Comparison of ENCODE assay signal across 1 cellular context in the genomic region with DNA sequence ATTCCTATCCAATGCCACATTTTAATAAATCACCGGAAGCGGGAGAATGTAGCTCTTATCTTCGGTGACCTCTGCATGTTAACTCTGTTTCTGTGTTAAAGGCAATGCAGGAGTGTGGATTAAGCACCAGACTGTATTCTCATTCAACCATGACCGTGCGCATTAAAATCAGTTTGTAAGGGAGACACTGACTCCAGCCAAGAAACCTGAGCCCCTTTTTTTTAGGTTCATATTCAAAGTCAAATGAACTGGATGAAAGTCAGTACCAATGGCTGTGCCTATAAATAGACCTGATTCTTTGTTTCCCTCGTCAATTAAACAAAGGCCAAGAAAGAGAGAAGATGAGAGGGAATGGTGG.
TF ChIP-seq lines count a peak whose summit lies in the region.

No MANE protein-coding gene starts in this region.

TF ChIP-seq in GM23338, 12 proteins besides CTCF, POLR2A, EP300 and RAD21 (continued from another document):
- TF ChIP-seq, protein P1, sequence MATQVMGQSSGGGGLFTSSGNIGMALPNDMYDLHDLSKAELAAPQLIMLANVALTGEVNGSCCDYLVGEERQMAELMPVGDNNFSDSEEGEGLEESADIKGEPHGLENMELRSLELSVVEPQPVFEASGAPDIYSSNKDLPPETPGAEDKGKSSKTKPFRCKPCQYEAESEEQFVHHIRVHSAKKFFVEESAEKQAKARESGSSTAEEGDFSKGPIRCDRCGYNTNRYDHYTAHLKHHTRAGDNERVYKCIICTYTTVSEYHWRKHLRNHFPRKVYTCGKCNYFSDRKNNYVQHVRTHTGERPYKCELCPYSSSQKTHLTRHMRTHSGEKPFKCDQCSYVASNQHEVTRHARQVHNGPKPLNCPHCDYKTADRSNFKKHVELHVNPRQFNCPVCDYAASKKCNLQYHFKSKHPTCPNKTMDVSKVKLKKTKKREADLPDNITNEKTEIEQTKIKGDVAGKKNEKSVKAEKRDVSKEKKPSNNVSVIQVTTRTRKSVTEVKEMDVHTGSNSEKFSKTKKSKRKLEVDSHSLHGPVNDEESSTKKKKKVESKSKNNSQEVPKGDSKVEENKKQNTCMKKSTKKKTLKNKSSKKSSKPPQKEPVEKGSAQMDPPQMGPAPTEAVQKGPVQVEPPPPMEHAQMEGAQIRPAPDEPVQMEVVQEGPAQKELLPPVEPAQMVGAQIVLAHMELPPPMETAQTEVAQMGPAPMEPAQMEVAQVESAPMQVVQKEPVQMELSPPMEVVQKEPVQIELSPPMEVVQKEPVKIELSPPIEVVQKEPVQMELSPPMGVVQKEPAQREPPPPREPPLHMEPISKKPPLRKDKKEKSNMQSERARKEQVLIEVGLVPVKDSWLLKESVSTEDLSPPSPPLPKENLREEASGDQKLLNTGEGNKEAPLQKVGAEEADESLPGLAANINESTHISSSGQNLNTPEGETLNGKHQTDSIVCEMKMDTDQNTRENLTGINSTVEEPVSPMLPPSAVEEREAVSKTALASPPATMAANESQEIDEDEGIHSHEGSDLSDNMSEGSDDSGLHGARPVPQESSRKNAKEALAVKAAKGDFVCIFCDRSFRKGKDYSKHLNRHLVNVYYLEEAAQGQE (IDR thresholded peaks at IDR 0.05; ENCODE audit: unreplicated experiment): no peak
- TF ChIP-seq ZNF331 (CRISPR knock-in tag; IDR thresholded peaks at IDR 0.05; ENCODE audit: low read depth) (no peak), EZH2 (IDR thresholded peaks at IDR 0.05; ENCODE audit: low read depth, unreplicated experiment) (no peak), ZNF114 (CRISPR knock-in tag; IDR thresholded peaks at IDR 0.05) (no peak), EZH2phosphoT487 (IDR thresholded peaks at IDR 0.05; ENCODE audit: unreplicated experiment) (no peak), JUNB (IDR thresholded peaks at IDR 0.05; ENCODE audit: unreplicated experiment) (no peak), NANOG (IDR thresholded peaks at IDR 0.05; ENCODE audit: borderline replicate concordance) (no peak; the same call in 1 of the 2 replicates), STAT1 (IDR thresholded peaks at IDR 0.05; ENCODE audit: unreplicated experiment) (no peak)
- TF ChIP-seq, protein P2, sequence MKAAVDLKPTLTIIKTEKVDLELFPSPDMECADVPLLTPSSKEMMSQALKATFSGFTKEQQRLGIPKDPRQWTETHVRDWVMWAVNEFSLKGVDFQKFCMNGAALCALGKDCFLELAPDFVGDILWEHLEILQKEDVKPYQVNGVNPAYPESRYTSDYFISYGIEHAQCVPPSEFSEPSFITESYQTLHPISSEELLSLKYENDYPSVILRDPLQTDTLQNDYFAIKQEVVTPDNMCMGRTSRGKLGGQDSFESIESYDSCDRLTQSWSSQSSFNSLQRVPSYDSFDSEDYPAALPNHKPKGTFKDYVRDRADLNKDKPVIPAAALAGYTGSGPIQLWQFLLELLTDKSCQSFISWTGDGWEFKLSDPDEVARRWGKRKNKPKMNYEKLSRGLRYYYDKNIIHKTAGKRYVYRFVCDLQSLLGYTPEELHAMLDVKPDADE (IDR thresholded peaks at IDR 0.05): no peak
